1 cellular context compared by ENCODE assay signal in genomic region chr4:24688453-24688852, GRCh38.
A peak's percentile ranks its signal among the peaks of the same experiment; 100 is the strongest.
TF ChIP-seq lines count a peak whose summit lies in the region.

No MANE protein-coding gene starts in this region.

TF ChIP-seq in GM23338, 12 proteins besides CTCF, POLR2A, EP300 and RAD21 (continued from another document):
- peak; percentile 20 for TF ChIP-seq REST (IDR thresholded peaks at IDR 0.05; ENCODE audit: unreplicated experiment)
